ENCODE assay signal across 13 cellular contexts in genomic region chr5:122126711-122127385, GRCh38. TPM values are rescaled to one million over a fixed set of nuclear protein-coding genes. Genes with fewer than 3 reads are reported as not detected.
DNase-seq lines count a peak whose midpoint lies in the region; TF ChIP-seq lines count a peak whose summit lies in the region.
"Had no signal": no experiment of that assay in that cellular context is flagged by ENCODE, and none has a peak within 500 bp of the region (broad histone marks: within the 10 kb centered on the region; RNA-seq: fewer than 3 reads in every experiment).

No MANE protein-coding gene starts in this region.

- no peak overlapping the region for H3K4me3 ChIP-seq in endodermal cell (ENCODE audit: low read length)
- no peak overlapping the region for H3K4me3 ChIP-seq in suprapubic skin

- H3K4me1 ChIP-seq in endodermal cell (ENCODE audit: control insufficient read depth, insufficient read depth, low read length), result peaks cover 3% of the 10 kb centered on the region
- H3K4me1 ChIP-seq in suprapubic skin, result peaks cover 20% of the 10 kb centered on the region

- H3K4me3 Mint-ChIP-seq in HFFc6 (peak overlapping the region; percentile 80), endodermal cell (no peak overlapping the region), immature natural killer cell (no peak overlapping the region)
- H3K4me3 Mint-ChIP-seq in T-helper 2 cell treated with Interferon-gamma antibody and Interleukin-4, amounts not matched to agents 5 μg/mL and 100 μg/mL, for 36 hours, result no peak overlapping the region
- H3K4me3 Mint-ChIP-seq: activated naive CD4-positive, alpha-beta T cell treated with anti-CD3 and anti-CD28 coated beads, Interleukin-2, amount 10 ng/mL, durations not matched to agents 7 days and 5 days; stimulated activated naive CD8-positive, alpha-beta T cell treated with anti-CD3 and anti-CD28 coated beads, Interleukin-15, amount 100 ng/mL, for 72 hours had no signal

- no peaks in the 10 kb centered on the region for H3K27me3 ChIP-seq in endodermal cell (ENCODE audit: control insufficient read depth, insufficient read depth, low read length, poor library complexity, severe bottlenecking)
- no peaks in the 10 kb centered on the region for H3K27me3 ChIP-seq in suprapubic skin

- H3K27ac Mint-ChIP-seq in HFFc6 (peak overlapping the region; percentile 96), endodermal cell (peak overlapping the region; percentile 9), immature natural killer cell (no peak overlapping the region)
- no peak overlapping the region for H3K27ac Mint-ChIP-seq in T-helper 2 cell treated with Interferon-gamma antibody and Interleukin-4, amounts not matched to agents 5 μg/mL and 100 μg/mL, for 36 hours
- H3K27ac Mint-ChIP-seq: activated naive CD4-positive, alpha-beta T cell treated with anti-CD3 and anti-CD28 coated beads, Interleukin-2, amount 10 ng/mL, durations not matched to agents 7 days and 5 days; stimulated activated naive CD8-positive, alpha-beta T cell treated with anti-CD3 and anti-CD28 coated beads, Interleukin-15, amount 100 ng/mL, for 72 hours had no signal

- no peaks in the 10 kb centered on the region for H3K36me3 ChIP-seq in endodermal cell (ENCODE audit: control insufficient read depth, insufficient read depth, low read length)
- H3K36me3 ChIP-seq in suprapubic skin, result no peaks in the 10 kb centered on the region

- no peak for TF ChIP-seq POLR2A in suprapubic skin (IDR thresholded peaks at IDR 0.05)

- H3K9ac ChIP-seq in endodermal cell (ENCODE audit: extremely low read depth, low read length, poor library complexity, severe bottlenecking), result no peak overlapping the region

- no peaks in the 10 kb centered on the region for H3K9me3 Mint-ChIP-seq in HFFc6
- H3K9me3 Mint-ChIP-seq in endodermal cell, result no peaks in the 10 kb centered on the region
- H3K9me3 Mint-ChIP-seq in immature natural killer cell, result peaks cover 0 to 5% (median 0%) of the 10 kb centered on the region in 6 donors
- H3K9me3 Mint-ChIP-seq in T-helper 2 cell treated with Interferon-gamma antibody and Interleukin-4, amounts not matched to agents 5 μg/mL and 100 μg/mL, for 36 hours, result no peaks in the 10 kb centered on the region
- H3K9me3 Mint-ChIP-seq: activated naive CD4-positive, alpha-beta T cell treated with anti-CD3 and anti-CD28 coated beads, Interleukin-2, amount 10 ng/mL, durations not matched to agents 7 days and 5 days; stimulated activated naive CD8-positive, alpha-beta T cell treated with anti-CD3 and anti-CD28 coated beads, Interleukin-15, amount 100 ng/mL, for 72 hours had no signal

- H3K36me3 Mint-ChIP-seq in HFFc6 (ENCODE audit: low read depth) (no peaks in the 10 kb centered on the region), endodermal cell (ENCODE audit: low read depth) (no peaks in the 10 kb centered on the region), immature natural killer cell (no peaks in the 10 kb centered on the region)
- H3K36me3 Mint-ChIP-seq in T-helper 2 cell treated with Interferon-gamma antibody and Interleukin-4, amounts not matched to agents 5 μg/mL and 100 μg/mL, for 36 hours (ENCODE audit: low read depth), result no peaks in the 10 kb centered on the region
- H3K36me3 Mint-ChIP-seq: activated naive CD4-positive, alpha-beta T cell treated with anti-CD3 and anti-CD28 coated beads, Interleukin-2, amount 10 ng/mL, durations not matched to agents 7 days and 5 days had no signal

- WGBS in endodermal cell (ENCODE audit: insufficient coverage in 1 of 2, insufficient read length in 1 of 2), 2 experiments, result 92 to 93% methylated on average over 8 to 10 of the region's 11 CpGs
- WGBS in suprapubic skin, result 41% methylated on average over 11 of the region's 11 CpGs

- TF ChIP-seq CTCF in HFFc6 (IDR thresholded peaks at IDR 0.05) (no peak), endodermal cell (conservative IDR thresholded peaks at IDR 0.05) (no peak), suprapubic skin (IDR thresholded peaks at IDR 0.05) (no peak), GM20000 (IDR thresholded peaks at IDR 0.05; ENCODE audit: extremely low read depth, missing control alignments) (no peak)

- H3K27ac ChIP-seq in endodermal cell (ENCODE audit: low read depth, low read length) (peak overlapping the region; percentile 45), suprapubic skin (peak overlapping the region; percentile 59)

- no peak for TF ChIP-seq EP300 in suprapubic skin (IDR thresholded peaks at IDR 0.05)

- H3K4me1 Mint-ChIP-seq in HFFc6 (ENCODE audit: low read depth), result peaks cover 54% of the 10 kb centered on the region
- H3K4me1 Mint-ChIP-seq in endodermal cell, result peaks cover 16% of the 10 kb centered on the region
- no peaks in the 10 kb centered on the region for H3K4me1 Mint-ChIP-seq in immature natural killer cell
- H3K4me1 Mint-ChIP-seq in T-helper 2 cell treated with Interferon-gamma antibody and Interleukin-4, amounts not matched to agents 5 μg/mL and 100 μg/mL, for 36 hours (ENCODE audit: low read depth), result no peaks in the 10 kb centered on the region
- H3K4me1 Mint-ChIP-seq: activated naive CD4-positive, alpha-beta T cell treated with anti-CD3 and anti-CD28 coated beads, Interleukin-2, amount 10 ng/mL, durations not matched to agents 7 days and 5 days; stimulated activated naive CD8-positive, alpha-beta T cell treated with anti-CD3 and anti-CD28 coated beads, Interleukin-15, amount 100 ng/mL, for 72 hours had no signal

- no peak for DNase-seq in HFFc6
- no peak for DNase-seq in endodermal cell
- DNase-seq in middle frontal gyrus (ENCODE audit: extremely low spot score, low spot score), result peak; percentile 30
- DNase-seq in suprapubic skin (ENCODE audit: low spot score in 2 of 2), result no peak
- no peak for DNase-seq in NCI-H345 (lab: John Stamatoyannopoulos, UW)
- DNase-seq in immature natural killer cell, result no peak
- no peak for DNase-seq in T-helper 2 cell treated with Interferon-gamma antibody and Interleukin-4, amounts not matched to agents 5 μg/mL and 100 μg/mL, for 36 hours (ENCODE audit: low spot score)
- no peak for DNase-seq in GM20000 (ENCODE audit: low spot score)
- DNase-seq: activated CD4-positive, alpha-beta T cell treated with anti-CD3 and anti-CD28 coated beads, Interleukin-2, amount 50 U/mL, for 48 hours; activated naive CD4-positive, alpha-beta T cell treated with anti-CD3 and anti-CD28 coated beads, Interleukin-2, amount 10 ng/mL, durations not matched to agents 7 days and 5 days; NCI-H146; stimulated activated CD4-positive, alpha-beta T cell treated with anti-CD3 and anti-CD28 coated beads, Interleukin-1b, Interleukin-23, amount 100 ng/mL, for 48 hours; stimulated activated naive CD8-positive, alpha-beta T cell treated with anti-CD3 and anti-CD28 coated beads, Interleukin-15, amount 100 ng/mL, for 72 hours had no signal

- no peaks in the 10 kb centered on the region for H3K9me3 ChIP-seq in endodermal cell (ENCODE audit: control insufficient read depth, low read length)
- no peaks in the 10 kb centered on the region for H3K9me3 ChIP-seq in suprapubic skin

- H3K27me3 Mint-ChIP-seq in HFFc6 (ENCODE audit: insufficient read depth) (no peaks in the 10 kb centered on the region; the same call in none of the 2 replicates), endodermal cell (ENCODE audit: insufficient read depth) (no peaks in the 10 kb centered on the region), immature natural killer cell (ENCODE audit: low read depth in 3 of 3) (peaks cover 0 to 3% (median 3%) of the 10 kb centered on the region in 3 donors)
- no peaks in the 10 kb centered on the region for H3K27me3 Mint-ChIP-seq in T-helper 2 cell treated with Interferon-gamma antibody and Interleukin-4, amounts not matched to agents 5 μg/mL and 100 μg/mL, for 36 hours (ENCODE audit: low read depth)
- H3K27me3 Mint-ChIP-seq: activated naive CD4-positive, alpha-beta T cell treated with anti-CD3 and anti-CD28 coated beads, Interleukin-2, amount 10 ng/mL, durations not matched to agents 7 days and 5 days; stimulated activated naive CD8-positive, alpha-beta T cell treated with anti-CD3 and anti-CD28 coated beads, Interleukin-15, amount 100 ng/mL, for 72 hours had no signal

RNA-seq across cellular contexts. Expression of gene ZNF474, which starts 2.5 kb away (rescaled TPM):
- under 1 TPM in 5 of 6 experiments, not detected in 1; 0.10 to 0.28 (median 0.16) TPM for total RNA-seq in HFFc6 (2021; fragmentation: NEBNext Ultra II Directional; extraction: Animal tissue kit (Norgen Biotek cat#: 25700))
- total RNA-seq in endodermal cell, result under 1 TPM in 1 of 2 donors, not detected in 1; 0.31 TPM
- 0.18 TPM for polyA plus RNA-seq in endodermal cell (2013, experiment 1 of 2)
- polyA plus RNA-seq in endodermal cell (2013, experiment 2 of 2), result 0.41 TPM
- 1 to 10 TPM in 3 of 4 donors, not detected in 1; 1.0 to 2.0 (median 1.4) TPM for total RNA-seq in suprapubic skin
- not detected for polyA plus RNA-seq in immature natural killer cell

RNA-seq across cellular contexts. Expression of gene LOX, which starts 48.8 kb away (rescaled TPM):
- total RNA-seq in HFFc6 (2021; fragmentation: NEBNext Ultra II Directional; extraction: Animal tissue kit (Norgen Biotek cat#: 25700)), result 1,000 to 10,000 TPM in 3 of 6 experiments, 100 to 1,000 TPM in 3; 890 to 1,151 (median 989) TPM
- 10 to 100 TPM; 16.4 to 16.5 TPM for total RNA-seq in endodermal cell
- 6.7 TPM for polyA plus RNA-seq in endodermal cell (2013, experiment 1 of 2)
- 6.3 TPM for polyA plus RNA-seq in endodermal cell (2013, experiment 2 of 2)
- 10 to 100 TPM in 2 of 4 donors, 1 to 10 TPM in 2; 4.9 to 20.2 (median 9.8) TPM for total RNA-seq in suprapubic skin
- not detected for polyA plus RNA-seq in immature natural killer cell

Comparison
In these comparisons a context has a peak if more than half of its experiments do, and no peak if none do; other contexts are left out.
1. H3K27ac Mint-ChIP-seq: peak in HFFc6 (single experiment) and endodermal cell (single experiment); none in immature natural killer cell (0 of 6) and T-helper 2 cell treated with Interferon-gamma antibody and Interleukin-4, amounts not matched to agents 5 μg/mL and 100 μg/mL, for 36 hours (single experiment).
2. RNA of gene LOX, which starts 48.8 kb away (total RNA-seq): 890 to 1,151 TPM in HFFc6; 16.4 to 16.5 TPM in endodermal cell and 4.9 to 20.2 TPM in suprapubic skin; every median in the first group is over 10 times any median in the second.